Comparison of ENCODE assay signal across 26 cellular contexts in genomic region chr11:108576523-108576922, GRCh38.
"Had no signal": no experiment of that assay in that cellular context is flagged by ENCODE, and none has a peak within 500 bp of the region (broad histone marks: within the 10 kb centered on the region; RNA-seq: fewer than 3 reads in every experiment).

No MANE protein-coding gene starts in this region.

- H3K4me3 ChIP-seq: psoas muscle, right lobe of liver, sigmoid colon, stomach, thoracic aorta, thyroid gland, tibial nerve, upper lobe of left lung had no signal

- ATAC-seq: naive thymus-derived CD8-positive, alpha-beta T cell; natural killer cell treated with Interleukin-12 subunit alpha and Interleukin-12 subunit beta and Interleukin-15 and Interleukin-18, amount 100 ng/mL, for 72 hours; psoas muscle; right cardiac atrium; right lobe of liver; stimulated activated effector memory CD8-positive, alpha-beta T cell treated with anti-CD3 and anti-CD28 coated beads, Interleukin-12 subunit alpha, Interleukin-12 subunit beta, amount 100 ng/mL, for 72 hours; stimulated activated naive B cell treated with anti-CD40 and anti-IgM and Interleukin-4, amounts not matched to agents 10 μg/mL and 1 μg/mL and 100 μg/mL, for 72 hours had no signal

- H3K9me3 ChIP-seq: neutrophil, right lobe of liver, sigmoid colon, thoracic aorta, thyroid gland, upper lobe of left lung had no signal

- H2AFZ ChIP-seq: parathyroid adenoma had no signal

- H3K27ac ChIP-seq: neutrophil, parathyroid adenoma, psoas muscle, right lobe of liver, sigmoid colon, stomach, thoracic aorta, thyroid gland, tibial nerve, upper lobe of left lung had no signal

- FAIRE-seq: small intestine, urothelium cell line had no signal

- H3K9ac ChIP-seq: parathyroid adenoma had no signal

- DNase-seq: naive thymus-derived CD8-positive, alpha-beta T cell; nephron progenitor cell; nucleus accumbens; posterior cingulate gyrus; psoas muscle; right cardiac atrium; right lobe of liver; sigmoid colon; small intestine; stimulated activated CD4-positive, alpha-beta T cell treated with anti-CD3 and anti-CD28 coated beads, Interleukin-15, amount 100 ng/mL, for 24 hours; stimulated activated CD4-positive, alpha-beta T cell treated with anti-CD3 and anti-CD28 coated beads, Interleukin-2, amount 100 ng/mL, for 24 hours; stimulated activated CD4-positive, alpha-beta T cell treated with anti-CD3 and anti-CD28 coated beads, Interleukin-2, amount 100 ng/mL, for 48 hours; stimulated activated CD4-positive, alpha-beta T cell treated with anti-CD3 and anti-CD28 coated beads, Interleukin-4, amount 100 ng/mL, for 24 hours; stimulated activated naive B cell treated with anti-CD40 and anti-IgM and Interleukin-4, amounts not matched to agents 10 μg/mL and 1 μg/mL and 100 μg/mL, for 72 hours; stimulated activated naive CD4-positive, alpha-beta T cell treated with Interleukin-2 at 50 U/mL for 16 hours; stomach; thyroid gland; trophoblast cell; upper lobe of left lung had no signal

- H3K4me1 ChIP-seq: parathyroid adenoma, psoas muscle, sigmoid colon, thyroid gland, tibial nerve, upper lobe of left lung had no signal

- H3K36me3 ChIP-seq: neutrophil, right lobe of liver, sigmoid colon, stomach, thoracic aorta, thyroid gland, tibial nerve, upper lobe of left lung had no signal

- H3K27me3 ChIP-seq: neutrophil, right lobe of liver, sigmoid colon, stomach, thyroid gland, tibial nerve, upper lobe of left lung had no signal
